ENCODE assay signal across 8 cellular contexts in genomic region chr2:121689356-121689755, GRCh38. TPM values are rescaled to one million over a fixed set of nuclear protein-coding genes. Genes with fewer than 3 reads are reported as not detected.
DNase-seq lines count a peak whose midpoint lies in the region; ATAC-seq and TF ChIP-seq lines count a peak whose summit lies in the region.

No MANE protein-coding gene starts in this region.

- TF ChIP-seq CTCF in BJ (IDR thresholded peaks at IDR 0.05; ENCODE audit: insufficient read depth, low read depth, low read length) (peak; percentile 50), GM10248 (IDR thresholded peaks at IDR 0.05; ENCODE audit: control extremely low read depth, extremely low read depth, low read depth, missing control alignments) (no peak)

- no peaks in the 10 kb centered on the region for H3K27me3 ChIP-seq in BJ (ENCODE audit: control insufficient read depth, insufficient read depth, low read length)

- POLR2A ChIA-PET in BJ (lab: Charles Lee) (no interaction called here), GM10248 (lab: Yijun Ruan, JAX) (no interaction called here)

- DNase-seq in BJ (ENCODE audit: low read depth) (no peak), NCI-H1092 treated with DMSO at 0.1 percent for 48 hours (lab: John Stamatoyannopoulos, UW) (peak; percentile 38), astrocyte of the hippocampus (ENCODE audit: low read depth, low spot score) (peak; percentile 44), kidney tubule cell (ENCODE audit: low spot score) (peak; percentile 33), GM10248 (ENCODE audit: extremely low spot score) (no peak), KG1 (lab: John Stamatoyannopoulos, UW) (no peak)

- CTCF ChIA-PET in BJ (lab: Yijun Ruan, JAX), result interaction anchor here (0.8 to 1.2 kb wide), 2 partner anchors 10 kb away, joined by 3 to 5 read pairs; no protein-coding TSS in a partner anchor
- CTCF ChIA-PET in GM10248 (lab: Yijun Ruan, JAX), result interaction anchor here (0.6 to 2.9 kb wide), 3 partner anchors 10 to 38 kb away, joined by 3 to 8 read pairs (median 5); no protein-coding TSS in a partner anchor

- no peaks in the 10 kb centered on the region for H3K36me3 ChIP-seq in BJ (ENCODE audit: control insufficient read depth, insufficient read depth, low read length)

- ATAC-seq in HG02571 (IDR thresholded peaks at IDR 0.05; ENCODE audit: unreplicated experiment) (no peak), HG03520 (IDR thresholded peaks at IDR 0.05; ENCODE audit: unreplicated experiment) (no peak)

- H3K4me3 ChIP-seq in BJ (ENCODE audit: low read depth, low read length), result no peak overlapping the region

RNA-seq across cellular contexts. Expression of gene CLASP1, which starts 40.1 kb away (rescaled TPM):
- 7.1 and 12.4 TPM in 2 replicates for polyA plus RNA-seq in BJ (2011; rRNA removed)
- 34.8 and 42.7 TPM in 2 replicates for polyA minus RNA-seq in BJ (2011; rRNA and poly(A)+ RNA removed)

RNA-seq across cellular contexts. Expression of gene NIFK, which starts 47.3 kb away (rescaled TPM):
- 12.4 and 29.1 TPM in 2 replicates for polyA plus RNA-seq in BJ (2011; rRNA removed)
- polyA minus RNA-seq in BJ (2011; rRNA and poly(A)+ RNA removed), result 5.2 and 9.6 TPM in 2 replicates

Comparison
In these comparisons a context has a peak if more than half of its experiments do, and no peak if none do; other contexts are left out.
1. DNase-seq: peak in NCI-H1092 treated with DMSO at 0.1 percent for 48 hours (single experiment), astrocyte of the hippocampus (single experiment) and kidney tubule cell (single experiment); none in BJ (single experiment), GM10248 (single experiment) and KG1 (single experiment).